12 cellular contexts compared by ENCODE assay signal in genomic region chr20:47774081-47774777, GRCh38. TPM values are rescaled to one million over a fixed set of nuclear protein-coding genes. Genes with fewer than 3 reads are reported as not detected.
DNase-seq lines count a peak whose midpoint lies in the region; ATAC-seq and TF ChIP-seq lines count a peak whose summit lies in the region.
"Had no signal": no experiment of that assay in that cellular context is flagged by ENCODE, and none has a peak within 500 bp of the region (broad histone marks: within the 10 kb centered on the region; RNA-seq: fewer than 3 reads in every experiment).

No MANE protein-coding gene starts in this region.

- 45% methylated on average over 14 of the region's 14 CpGs for WGBS in esophagus muscularis mucosa

- TF ChIP-seq POLR2A in esophagus muscularis mucosa (IDR thresholded peaks at IDR 0.05; ENCODE audit: low read depth): no peak

- H2AFZ ChIP-seq in osteoblast (ENCODE audit: low read length): no peak overlapping the region

- H3K9me3 ChIP-seq in BE2C (no peaks in the 10 kb centered on the region), esophagus muscularis mucosa (peaks cover 0 to 11% (median 2%) of the 10 kb centered on the region in 4 donors), osteoblast (ENCODE audit: low read depth, low read length) (no peaks in the 10 kb centered on the region)
- H3K9me3 ChIP-seq: SJCRH30 had no signal

- no peaks in the 10 kb centered on the region for H4K20me1 ChIP-seq in osteoblast (ENCODE audit: insufficient read depth, low read length)

- TF ChIP-seq CTCF in BE2C (IDR thresholded peaks at IDR 0.05; ENCODE audit: low read depth, low read length): no peak
- no peak for TF ChIP-seq CTCF in esophagus muscularis mucosa (IDR thresholded peaks at IDR 0.05)
- no peak for TF ChIP-seq CTCF in osteoblast (IDR thresholded peaks at IDR 0.05; ENCODE audit: extremely low read depth, low read depth, low read length)

- H3K4me1 ChIP-seq in BE2C (no peaks in the 10 kb centered on the region), esophagus muscularis mucosa (peaks cover 31 to 79% (median 57%) of the 10 kb centered on the region in 4 donors), osteoblast (ENCODE audit: insufficient read depth, low read length) (no peaks in the 10 kb centered on the region)
- H3K4me1 ChIP-seq: SJCRH30 had no signal

- TF ChIP-seq EP300 in esophagus muscularis mucosa (IDR thresholded peaks at IDR 0.05): no peak

- intact Hi-C loops in esophagus muscularis mucosa (cut with DNase I): no loop called here

- peak overlapping the region; percentile 30 for H3K4me3 ChIP-seq in BE2C (ENCODE audit: low read depth, low read length)
- H3K4me3 ChIP-seq in esophagus muscularis mucosa: peak overlapping the region in 1 of 4 donors; percentile 4
- no peak overlapping the region for H3K4me3 ChIP-seq in osteoblast (ENCODE audit: insufficient read depth, low read length)
- H3K4me3 ChIP-seq: SJCRH30 had no signal

- H3K4me2 ChIP-seq in osteoblast (ENCODE audit: insufficient read depth, low read length): no peak overlapping the region

- H3K27ac ChIP-seq in esophagus muscularis mucosa (replicated peaks in 1 of 4): peak overlapping the region; percentile 66 to 72 (median 68)
- no peak overlapping the region for H3K27ac ChIP-seq in osteoblast (ENCODE audit: low read depth, low read length)
- H3K27ac ChIP-seq: SJCRH30 had no signal

- H3K79me2 ChIP-seq in osteoblast (ENCODE audit: insufficient read depth, low read length): no peaks in the 10 kb centered on the region

- DNase-seq in BE2C (peak; percentile 52), NCI-H69 (lab: John Stamatoyannopoulos, UW) (peak; percentile 91), esophagus muscularis mucosa (ENCODE audit: extremely low spot score) (no peak), osteoblast (ENCODE audit: insufficient read length, low spot score, missing footprints) (peak; percentile 83), amygdala (lab: John Stamatoyannopoulos, UW) (no peak)
- DNase-seq in activated CD8-positive, alpha-beta memory T cell treated with anti-CD3 and anti-CD28 coated beads for 24 hours: no peak
- DNase-seq: GOT3, natural killer cell, NCI-H526 treated with DMSO at 0.1 percent for 48 hours, SJCRH30 had no signal

- peaks cover 3% of the 10 kb centered on the region; the same call in 1 of the 2 replicates for H3K36me3 ChIP-seq in BE2C
- peaks cover 0 to 6% (median 3%) of the 10 kb centered on the region in 4 donors for H3K36me3 ChIP-seq in esophagus muscularis mucosa
- H3K36me3 ChIP-seq in osteoblast (ENCODE audit: insufficient read depth, low read length): no peaks in the 10 kb centered on the region

- H3K27me3 ChIP-seq in BE2C (no peaks in the 10 kb centered on the region), esophagus muscularis mucosa (no peaks in the 10 kb centered on the region), osteoblast (ENCODE audit: insufficient read depth, low read length) (peaks cover 17% of the 10 kb centered on the region)
- H3K27me3 ChIP-seq: SJCRH30 had no signal

- ATAC-seq in HG03039 (IDR thresholded peaks at IDR 0.05; ENCODE audit: unreplicated experiment): no peak
- no peak for ATAC-seq in GM21737 (IDR thresholded peaks at IDR 0.05; ENCODE audit: unreplicated experiment)
- ATAC-seq: natural killer cell had no signal

RNA-seq across cellular contexts. Expression of gene SULF2, which starts 11.1 kb away (rescaled TPM):
- 95.1 TPM for polyA plus RNA-seq in BE2C (2012; ENCODE audit: insufficient read depth, insufficient read length, low read depth)
- total RNA-seq in esophagus muscularis mucosa (100 to 1,000 TPM in 3 of 4 donors, 10 to 100 TPM in 1; 78.7 to 243 (median 138) TPM), osteoblast (102 and 138 TPM in 2 replicates)

Comparison
In these comparisons a context has a peak if more than half of its experiments do, and no peak if none do; other contexts are left out.
1. DNase-seq: peak in BE2C (single experiment), NCI-H69 (single experiment) and osteoblast (single experiment); none in esophagus muscularis mucosa (single experiment), activated CD8-positive, alpha-beta memory T cell treated with anti-CD3 and anti-CD28 coated beads for 24 hours (single experiment) and amygdala (0 of 56).